In the genomic region with DNA sequence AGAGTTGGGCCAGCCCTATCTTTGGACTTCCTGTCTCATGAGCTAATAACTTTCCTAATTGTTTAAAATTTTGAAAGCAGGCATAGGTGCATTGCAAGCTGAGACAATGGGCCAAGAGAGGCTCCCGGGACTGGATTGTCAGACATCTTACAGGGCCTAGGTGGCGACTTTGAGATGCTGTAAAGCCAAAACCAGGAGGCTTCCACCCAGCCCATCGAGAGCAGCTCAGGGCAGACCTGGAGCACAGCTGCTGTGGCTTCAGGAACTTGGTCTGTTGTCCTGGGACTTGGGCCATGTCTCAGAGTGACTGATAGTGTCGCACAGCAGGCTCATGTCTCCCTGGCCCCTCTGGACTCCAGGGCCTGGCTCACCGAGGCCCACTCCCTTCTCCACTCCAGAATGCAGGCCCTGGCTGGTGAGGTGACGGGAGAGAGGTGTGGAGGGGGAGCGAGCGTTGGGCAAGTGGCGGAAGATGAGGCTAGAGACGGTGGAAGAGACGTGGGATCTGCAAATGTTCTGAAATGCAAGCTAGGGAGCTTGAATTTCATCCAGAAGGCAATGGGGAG, we compare ENCODE assay signal across 12 cellular contexts. TPM values are rescaled to one million over a fixed set of nuclear protein-coding genes. Genes with fewer than 3 reads are reported as not detected.
A peak's percentile ranks its signal among the peaks of the same experiment; 100 is the strongest.
DNase-seq lines count a peak whose midpoint lies in the region; ATAC-seq lines count a peak whose summit lies in the region.
"Had no signal": no experiment of that assay in that cellular context is flagged by ENCODE, and none has a peak within 500 bp of the region (broad histone marks: within the 10 kb centered on the region; RNA-seq: fewer than 3 reads in every experiment).

No MANE protein-coding gene starts in this region.

- POLR2A ChIA-PET in activated naive CD8-positive, alpha-beta T cell treated with anti-CD3 and anti-CD28 coated beads, Interleukin-2, amount 10 ng/mL, durations not matched to agents 7 days and 5 days (lab: Charles Lee): no interaction called here
- POLR2A ChIA-PET in activated CD4-positive, alpha-beta memory T cell treated with anti-CD3 and anti-CD28 coated beads, Interleukin-2, amount 10 ng/mL, durations not matched to agents 7 days and 5 days (lab: Charles Lee): interaction anchor here (5.2 kb wide), 1 partner anchor 25 kb away, joined by 43 read pairs; a partner anchor contains a TSS

- no peak overlapping the region for H3K4me3 ChIP-seq in Jurkat, Clone E6-1 (ENCODE audit: low read length)
- no peak overlapping the region for H3K4me3 ChIP-seq in neuronal stem cell (ENCODE audit: low read length in 2 of 2)
- H3K4me3 ChIP-seq: PC-9 had no signal

- peaks cover 4 to 10% of the 10 kb centered on the region in 2 donors for H3K4me1 ChIP-seq in neuronal stem cell (ENCODE audit: control insufficient read depth in 2 of 2, insufficient read depth in 1 of 2, low read depth in 1 of 2, low read length in 2 of 2)
- H3K4me1 ChIP-seq: BE2C had no signal

- H3K36me3 Mint-ChIP-seq in activated naive CD8-positive, alpha-beta T cell treated with anti-CD3 and anti-CD28 coated beads, Interleukin-2, amount 10 ng/mL, durations not matched to agents 7 days and 5 days: no peaks in the 10 kb centered on the region
- H3K36me3 Mint-ChIP-seq in activated naive CD8-positive, alpha-beta T cell treated with anti-CD3 and anti-CD28 coated beads for 36 hours: no peaks in the 10 kb centered on the region
- H3K36me3 Mint-ChIP-seq in activated CD4-positive, alpha-beta memory T cell treated with anti-CD3 and anti-CD28 coated beads, Interleukin-2, amount 10 ng/mL, durations not matched to agents 7 days and 5 days (ENCODE audit: low read depth): no peaks in the 10 kb centered on the region

- no peak overlapping the region for H3K4ac ChIP-seq in neuronal stem cell (ENCODE audit: low read length)

- H3K18ac ChIP-seq in neuronal stem cell (ENCODE audit: low read length): peak overlapping the region; percentile 76

- no peak overlapping the region for H2BK15ac ChIP-seq in neuronal stem cell (ENCODE audit: low read length)

- H3K27ac ChIP-seq in neuronal stem cell (replicated peaks; ENCODE audit: low read length): no peak overlapping the region
- H3K27ac ChIP-seq: epithelial cell of prostate, PC-9 had no signal

- H2AFZ ChIP-seq in neuronal stem cell (ENCODE audit: low read length): peak overlapping the region; percentile 55
- H2AFZ ChIP-seq: PC-9 had no signal

- CTCF ChIA-PET in activated CD4-positive, alpha-beta memory T cell treated with anti-CD3 and anti-CD28 coated beads, Interleukin-2, amount 10 ng/mL, durations not matched to agents 7 days and 5 days (lab: Charles Lee): interaction anchor here (1.0 kb wide), 2 partner anchors 16 to 29 kb away, joined by 3 to 4 read pairs; no protein-coding TSS in a partner anchor

- H3K36me3 ChIP-seq in neuronal stem cell (replicated peaks in 1 of 2; ENCODE audit: control insufficient read depth in 2 of 2, insufficient read depth in 2 of 2, low read length in 2 of 2): no peaks in the 10 kb centered on the region
- H3K36me3 ChIP-seq: BE2C had no signal

- no peaks in the 10 kb centered on the region for H3K79me1 ChIP-seq in neuronal stem cell (ENCODE audit: low read depth, low read length)

- H3K14ac ChIP-seq in neuronal stem cell (ENCODE audit: low read length): no peak overlapping the region

- no peaks in the 10 kb centered on the region for H3K27me3 Mint-ChIP-seq in activated naive CD8-positive, alpha-beta T cell treated with anti-CD3 and anti-CD28 coated beads, Interleukin-2, amount 10 ng/mL, durations not matched to agents 7 days and 5 days
- no peaks in the 10 kb centered on the region for H3K27me3 Mint-ChIP-seq in activated naive CD8-positive, alpha-beta T cell treated with anti-CD3 and anti-CD28 coated beads for 36 hours
- no peaks in the 10 kb centered on the region for H3K27me3 Mint-ChIP-seq in activated CD4-positive, alpha-beta memory T cell treated with anti-CD3 and anti-CD28 coated beads, Interleukin-2, amount 10 ng/mL, durations not matched to agents 7 days and 5 days

- peaks cover 22% of the 10 kb centered on the region for H3K4me1 Mint-ChIP-seq in activated naive CD8-positive, alpha-beta T cell treated with anti-CD3 and anti-CD28 coated beads, Interleukin-2, amount 10 ng/mL, durations not matched to agents 7 days and 5 days
- H3K4me1 Mint-ChIP-seq in activated naive CD8-positive, alpha-beta T cell treated with anti-CD3 and anti-CD28 coated beads for 36 hours: peaks cover 23% of the 10 kb centered on the region
- peaks cover 28% of the 10 kb centered on the region for H3K4me1 Mint-ChIP-seq in activated CD4-positive, alpha-beta memory T cell treated with anti-CD3 and anti-CD28 coated beads, Interleukin-2, amount 10 ng/mL, durations not matched to agents 7 days and 5 days

- peaks cover 0 to 8% (median 0%) of the 10 kb centered on the region in 3 experiments for H3K27me3 ChIP-seq in neuronal stem cell (ENCODE audit: control insufficient read depth in 3 of 3, insufficient read depth in 3 of 3, low read depth in 1 of 3, low read length in 3 of 3)
- H3K27me3 ChIP-seq: BE2C had no signal

- H3K27ac Mint-ChIP-seq in activated naive CD8-positive, alpha-beta T cell treated with anti-CD3 and anti-CD28 coated beads, Interleukin-2, amount 10 ng/mL, durations not matched to agents 7 days and 5 days: peak overlapping the region; percentile 38
- no peak overlapping the region for H3K27ac Mint-ChIP-seq in activated naive CD8-positive, alpha-beta T cell treated with anti-CD3 and anti-CD28 coated beads for 36 hours
- no peak overlapping the region for H3K27ac Mint-ChIP-seq in activated CD4-positive, alpha-beta memory T cell treated with anti-CD3 and anti-CD28 coated beads, Interleukin-2, amount 10 ng/mL, durations not matched to agents 7 days and 5 days

- no peak overlapping the region for H4K91ac ChIP-seq in neuronal stem cell (ENCODE audit: low read depth, low read length, poor library complexity)

- H3K9ac ChIP-seq in neuronal stem cell (ENCODE audit: low read depth, low read length, poor library complexity): no peak overlapping the region

- DNase-seq in activated naive CD8-positive, alpha-beta T cell treated with anti-CD3 and anti-CD28 coated beads, Interleukin-2, amount 10 ng/mL, durations not matched to agents 7 days and 5 days: no peak
- no peak for DNase-seq in activated naive CD8-positive, alpha-beta T cell treated with anti-CD3 and anti-CD28 coated beads for 36 hours
- peak; percentile 11 for DNase-seq in Jurkat, Clone E6-1 (ENCODE audit: low read depth, low spot score)
- DNase-seq in activated CD4-positive, alpha-beta memory T cell treated with anti-CD3 and anti-CD28 coated beads, Interleukin-2, amount 10 ng/mL, durations not matched to agents 7 days and 5 days: peak; percentile 19
- DNase-seq in neuronal stem cell (ENCODE audit: low spot score): no peak
- DNase-seq: BE2C, NCI-H1436, PC-9 had no signal

- H3K9me3 ChIP-seq in neuronal stem cell (replicated peaks in 1 of 2; ENCODE audit: control insufficient read depth in 2 of 2, insufficient read depth in 1 of 2, low read depth in 1 of 2, low read length in 2 of 2): no peaks in the 10 kb centered on the region
- H3K9me3 ChIP-seq: BE2C had no signal

- WGBS in neuronal stem cell (ENCODE audit: extremely low coverage in 2 of 2, insufficient read length in 2 of 2, insufficient replicate concordance in 1 of 2), 2 donors: no CpG with 5 or more reads among the region's 11 CpGs

- no peaks in the 10 kb centered on the region for H3K9me3 Mint-ChIP-seq in activated naive CD8-positive, alpha-beta T cell treated with anti-CD3 and anti-CD28 coated beads, Interleukin-2, amount 10 ng/mL, durations not matched to agents 7 days and 5 days
- no peaks in the 10 kb centered on the region for H3K9me3 Mint-ChIP-seq in activated naive CD8-positive, alpha-beta T cell treated with anti-CD3 and anti-CD28 coated beads for 36 hours
- H3K9me3 Mint-ChIP-seq in activated CD4-positive, alpha-beta memory T cell treated with anti-CD3 and anti-CD28 coated beads, Interleukin-2, amount 10 ng/mL, durations not matched to agents 7 days and 5 days: no peaks in the 10 kb centered on the region

- no peak overlapping the region for H2BK12ac ChIP-seq in neuronal stem cell (ENCODE audit: low read length)

- no peak overlapping the region for H2BK120ac ChIP-seq in neuronal stem cell (ENCODE audit: low read depth, low read length)

- no peak overlapping the region for H3K23ac ChIP-seq in neuronal stem cell (ENCODE audit: low read depth, low read length, poor library complexity)

- H4K8ac ChIP-seq in neuronal stem cell (ENCODE audit: low read depth, low read length): no peak overlapping the region

- H2AK5ac ChIP-seq in neuronal stem cell (ENCODE audit: low read depth, low read length): no peak overlapping the region

- no peak overlapping the region for H3K4me2 ChIP-seq in neuronal stem cell (ENCODE audit: insufficient read depth, low read length, poor library complexity, severe bottlenecking)
- H3K4me2 ChIP-seq: PC-9 had no signal

- H2BK5ac ChIP-seq in neuronal stem cell (ENCODE audit: low read length): no peak overlapping the region

- no peak for ATAC-seq in activated naive CD8-positive, alpha-beta T cell treated with anti-CD3 and anti-CD28 coated beads, Interleukin-2, amount 10 ng/mL, durations not matched to agents 7 days and 5 days (ENCODE audit: low read depth)
- ATAC-seq in HG03469 (IDR thresholded peaks at IDR 0.05; ENCODE audit: unreplicated experiment) (no peak), GM21619 (IDR thresholded peaks at IDR 0.05; ENCODE audit: unreplicated experiment) (no peak), GM19035 (IDR thresholded peaks at IDR 0.05; ENCODE audit: unreplicated experiment) (no peak)

- H3K4me3 Mint-ChIP-seq in activated naive CD8-positive, alpha-beta T cell treated with anti-CD3 and anti-CD28 coated beads, Interleukin-2, amount 10 ng/mL, durations not matched to agents 7 days and 5 days: no peak overlapping the region
- no peak overlapping the region for H3K4me3 Mint-ChIP-seq in activated naive CD8-positive, alpha-beta T cell treated with anti-CD3 and anti-CD28 coated beads for 36 hours
- no peak overlapping the region for H3K4me3 Mint-ChIP-seq in activated CD4-positive, alpha-beta memory T cell treated with anti-CD3 and anti-CD28 coated beads, Interleukin-2, amount 10 ng/mL, durations not matched to agents 7 days and 5 days

RNA-seq across cellular contexts. Expression of a gene that starts 24.1 kb away (rescaled TPM):
- total RNA-seq in activated naive CD8-positive, alpha-beta T cell treated with anti-CD3 and anti-CD28 coated beads, Interleukin-2, amount 10 ng/mL, durations not matched to agents 7 days and 5 days: 10 to 100 TPM; 30.5 to 34.5 TPM
- 10 to 100 TPM; 11.6 to 12.8 TPM for total RNA-seq in activated naive CD8-positive, alpha-beta T cell treated with anti-CD3 and anti-CD28 coated beads for 36 hours
- polyA plus RNA-seq in Jurkat, Clone E6-1 (2012; ENCODE audit: insufficient read depth, insufficient read length): 12.4 TPM
- 10 to 100 TPM; 36.3 to 36.5 TPM for total RNA-seq in activated CD4-positive, alpha-beta memory T cell treated with anti-CD3 and anti-CD28 coated beads, Interleukin-2, amount 10 ng/mL, durations not matched to agents 7 days and 5 days
- polyA plus RNA-seq in neuronal stem cell (2013, experiment 1 of 2): 4.0 TPM
- polyA plus RNA-seq in neuronal stem cell (2013, experiment 2 of 2): 3.9 TPM

Comparison
In these comparisons a context has a peak if more than half of its experiments do, and no peak if none do; other contexts are left out.
1. DNase-seq: peak in Jurkat, Clone E6-1 (single experiment) and activated CD4-positive, alpha-beta memory T cell treated with anti-CD3 and anti-CD28 coated beads, Interleukin-2, amount 10 ng/mL, durations not matched to agents 7 days and 5 days (single experiment); none in activated naive CD8-positive, alpha-beta T cell treated with anti-CD3 and anti-CD28 coated beads, Interleukin-2, amount 10 ng/mL, durations not matched to agents 7 days and 5 days (single experiment), activated naive CD8-positive, alpha-beta T cell treated with anti-CD3 and anti-CD28 coated beads for 36 hours (single experiment) and neuronal stem cell (single experiment).